Comparison of ENCODE assay signal across 13 cellular contexts in genomic region chr5:150338546-150338945, GRCh38. TPM values are rescaled to one million over a fixed set of nuclear protein-coding genes. Genes with fewer than 3 reads are reported as not detected.
DNase-seq lines count a peak whose midpoint lies in the region; ATAC-seq, FAIRE-seq and TF ChIP-seq lines count a peak whose summit lies in the region.
"Had no signal": no experiment of that assay in that cellular context is flagged by ENCODE, and none has a peak within 500 bp of the region (broad histone marks: within the 10 kb centered on the region; RNA-seq: fewer than 3 reads in every experiment).

No MANE protein-coding gene starts in this region.

- intact Hi-C loops in psoas muscle (cut with DNase I), result no loop called here

- H3K27ac ChIP-seq in RWPE2 (ENCODE audit: poor library complexity, severe bottlenecking), result no peak overlapping the region
- H3K27ac ChIP-seq in psoas muscle, result no peak overlapping the region

- H3K9me3 ChIP-seq in RWPE2 (ENCODE audit: severe bottlenecking) (no peaks in the 10 kb centered on the region), psoas muscle (no peaks in the 10 kb centered on the region)
- H3K9me3 ChIP-seq: SK-N-SH had no signal

- H3K27me3 ChIP-seq in RWPE2 (ENCODE audit: insufficient read depth, poor library complexity, severe bottlenecking) (no peaks in the 10 kb centered on the region), psoas muscle (ENCODE audit: insufficient read depth in 3 of 3, low read length in 2 of 3) (no peaks in the 10 kb centered on the region)

- FAIRE-seq in D721Med (lab: Jason Lieb, UNC), result no peak

- H3K36me3 ChIP-seq in RWPE2 (ENCODE audit: low read depth) (no peaks in the 10 kb centered on the region), psoas muscle (ENCODE audit: insufficient read depth in 1 of 2, low read depth in 1 of 2) (no peaks in the 10 kb centered on the region)

- H3K4me3 ChIP-seq in RWPE2 (ENCODE audit: severe bottlenecking) (no peak overlapping the region), psoas muscle (no peak overlapping the region)

- ATAC-seq in RWPE2 (ENCODE audit: low read depth), result 0 out of 3 replicates have a peak, but pooled peaks have one; percentile 21
- peak in 3 of 4 donors; percentile 19 to 29 (median 28) for ATAC-seq in psoas muscle
- ATAC-seq: HCT116, PC-3 had no signal

- 87 to 96% (median 87%) methylated on average over 11 of the region's 11 CpGs for WGBS in psoas muscle, 3 donors

- DNase-seq in RWPE2 (ENCODE audit: low spot score), result no peak
- peak; percentile 28 for DNase-seq in medulla oblongata (ENCODE audit: extremely low spot score)
- DNase-seq in psoas muscle, result no peak
- DNase-seq in NCI-H1930 (lab: John Stamatoyannopoulos, UW), result no peak
- DNase-seq in hepatic stellate cell (ENCODE audit: low spot score), result no peak
- no peak for DNase-seq in NCI-H2107 (lab: John Stamatoyannopoulos, UW)
- DNase-seq in D721Med (ENCODE audit: insufficient read length, low spot score), result no peak
- DNase-seq: IMR-90, NCI-H345, PC-3, SK-N-SH had no signal

- TF ChIP-seq CTCF in RWPE2 (IDR thresholded peaks at IDR 0.05; ENCODE audit: poor library complexity, severe bottlenecking), result no peak
- no peak for TF ChIP-seq CTCF in psoas muscle (IDR thresholded peaks at IDR 0.05)
- no peak for TF ChIP-seq CTCF in D721Med (IDR thresholded peaks at IDR 0.05; ENCODE audit: insufficient read depth, missing control alignments)

- H3K4me1 ChIP-seq in RWPE2 (ENCODE audit: insufficient read depth, poor library complexity, severe bottlenecking), result no peaks in the 10 kb centered on the region
- H3K4me1 ChIP-seq in psoas muscle, result peaks cover 9% of the 10 kb centered on the region

RNA-seq across cellular contexts. Expression of gene TCOF1, which starts 19.0 kb away (rescaled TPM):
- total RNA-seq in psoas muscle, result 10 to 100 TPM; 22.8 to 26.7 (median 23.6) TPM
- polyA plus RNA-seq in psoas muscle, result 10 to 100 TPM; 18.3 to 25.6 (median 24.2) TPM

RNA-seq across cellular contexts. Expression of gene ARSI, which starts 35.8 kb away (rescaled TPM):
- total RNA-seq in psoas muscle, result under 1 TPM in 2 of 4 donors, not detected in 2; 0.15 to 0.45 TPM
- polyA plus RNA-seq in psoas muscle, result not detected
- total RNA-seq: HT-29 had no signal

RNA-seq across cellular contexts. Expression of gene CAMK2A, which starts 49.0 kb away (rescaled TPM):
- total RNA-seq in psoas muscle, result 100 to 1,000 TPM in 1 of 4 donors, 10 to 100 TPM in 3; 41.7 to 118 (median 48.1) TPM
- 10 to 100 TPM in 2 of 3 donors, 1 to 10 TPM in 1; 8.1 to 49.6 (median 19.4) TPM for polyA plus RNA-seq in psoas muscle
- total RNA-seq: HT-29 had no signal
